Comparison of ENCODE assay signal across 7 cellular contexts in the genomic region with DNA sequence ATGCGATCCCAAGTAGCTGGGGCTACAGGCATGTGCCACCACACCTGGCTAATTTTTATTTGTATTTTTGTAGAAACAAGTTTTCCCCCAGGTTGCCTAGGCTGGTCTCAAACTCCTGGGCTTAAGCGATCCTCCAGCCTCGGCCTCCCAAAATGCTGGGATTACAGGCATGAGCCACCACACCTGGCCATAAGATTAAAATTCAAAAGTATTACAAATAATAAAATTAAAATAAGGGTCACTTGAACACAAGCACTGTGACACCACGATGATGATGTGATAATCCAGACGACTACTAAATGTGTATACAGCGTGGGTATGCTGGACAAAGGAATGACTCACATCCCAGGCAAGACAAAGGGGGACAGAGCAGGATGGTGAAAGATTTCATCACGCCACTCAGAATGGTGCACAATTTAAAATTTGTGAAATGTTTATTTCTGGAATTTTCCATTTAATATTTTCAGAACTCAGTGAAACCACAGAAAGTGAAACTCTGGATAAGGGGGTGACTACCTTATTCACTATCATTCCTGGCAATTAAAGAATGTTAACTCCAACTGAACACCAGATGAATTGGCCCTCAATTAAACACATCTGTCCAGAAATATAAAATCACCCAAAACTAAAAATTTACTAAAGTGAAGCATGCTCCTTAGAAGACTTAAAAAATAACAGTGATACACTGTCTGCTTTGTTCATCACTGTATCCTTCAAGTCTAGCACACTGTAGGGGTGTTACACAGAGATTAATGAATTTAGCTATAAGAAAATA. TPM values are rescaled to one million over a fixed set of nuclear protein-coding genes. Genes with fewer than 3 reads are reported as not detected.
DNase-seq lines count a peak whose midpoint lies in the region; ATAC-seq and TF ChIP-seq lines count a peak whose summit lies in the region.

No MANE protein-coding gene starts in this region.

- H3K27me3 ChIP-seq in H9 (ENCODE audit: insufficient read depth, low read length), result no peaks in the 10 kb centered on the region
- no peaks in the 10 kb centered on the region for H3K27me3 ChIP-seq in dorsolateral prefrontal cortex

- H3K27me3 Mint-ChIP-seq in H9 (ENCODE audit: low read depth), result no peaks in the 10 kb centered on the region

- DNase-seq in H9, result no peak
- DNase-seq in dorsolateral prefrontal cortex, result no peak
- peak; percentile 67 for DNase-seq in pulmonary artery endothelial cell (ENCODE audit: low read depth, low spot score)
- DNase-seq in NCI-H510A treated with DMSO at 0.1 percent for 48 hours (lab: John Stamatoyannopoulos, UW), result no peak
- DNase-seq in ecto neural progenitor cell (ENCODE audit: low spot score), result no peak

- peak overlapping the region in 14 of 59 donors; percentile 3 to 37 (median 16) for H3K4me3 ChIP-seq in dorsolateral prefrontal cortex

- no peak overlapping the region for H4K5ac ChIP-seq in H9 (ENCODE audit: insufficient read length, low read depth, low read length)

- no peak overlapping the region for H3K23ac ChIP-seq in H9 (ENCODE audit: insufficient read length, low read depth, low read length)

- H2BK15ac ChIP-seq in H9 (ENCODE audit: low read depth, low read length), result no peak overlapping the region

- peaks cover 7% of the 10 kb centered on the region for H3K79me1 ChIP-seq in H9 (ENCODE audit: insufficient read depth, low read depth, low read length, poor library complexity, severe bottlenecking)

- no peak overlapping the region for H3K4ac ChIP-seq in H9 (ENCODE audit: low read depth, low read length)

- no peak overlapping the region for H4K91ac ChIP-seq in H9 (ENCODE audit: insufficient read length, low read depth, low read length)

- no peak overlapping the region for H3K56ac ChIP-seq in H9 (ENCODE audit: insufficient read length, low read depth, low read length)

- intact Hi-C loops in dorsolateral prefrontal cortex (cut with DNase I), result no loop called here

- no peak overlapping the region for H3K4me3 Mint-ChIP-seq in H9

- no peak overlapping the region for H4K8ac ChIP-seq in H9 (replicated peaks; ENCODE audit: insufficient read length, low read depth, low read length)

- H2BK12ac ChIP-seq in H9 (ENCODE audit: insufficient read length, low read depth, low read length), result no peak overlapping the region

- no peaks in the 10 kb centered on the region for H4K20me1 ChIP-seq in H9 (ENCODE audit: control insufficient read depth, insufficient read depth, insufficient read length)

- peaks cover 69% of the 10 kb centered on the region for H3K79me2 ChIP-seq in H9 (ENCODE audit: insufficient read depth, low read length)

- no peak overlapping the region for H3K14ac ChIP-seq in H9 (ENCODE audit: insufficient read depth, low read length)

- no peak overlapping the region for H2AK5ac ChIP-seq in H9 (ENCODE audit: insufficient read length, low read length)

- TF ChIP-seq CTCF in H9 (conservative IDR thresholded peaks at IDR 0.05) (no peak), dorsolateral prefrontal cortex (IDR thresholded peaks at IDR 0.05 in 54 of 56, conservative IDR thresholded peaks at IDR 0.05 in 2 of 56; ENCODE audit: low read depth in 1 of 56, partially characterized antibody in 56 of 56) (no peak)

- no peak overlapping the region for H2BK5ac ChIP-seq in H9 (ENCODE audit: insufficient read length, low read length)

- no peak overlapping the region for H3K18ac ChIP-seq in H9 (ENCODE audit: insufficient read length, low read depth, low read length)

- H3K4me1 Mint-ChIP-seq in H9, result peaks cover 65 to 75% of the 10 kb centered on the region in 2 experiments

- H2BK20ac ChIP-seq in H9 (ENCODE audit: low read depth, low read length, poor library complexity, severe bottlenecking), result no peak overlapping the region

- H3K4me2 ChIP-seq in H9 (ENCODE audit: insufficient read depth, insufficient read length, low read length), result no peak overlapping the region

- no peaks in the 10 kb centered on the region for H3K9me3 ChIP-seq in H9 (ENCODE audit: control insufficient read depth, low read depth, low read length)

- H2BK120ac ChIP-seq in H9 (ENCODE audit: low read depth, low read length, poor library complexity, severe bottlenecking), result no peak overlapping the region

- H3K27ac Mint-ChIP-seq in H9, result peak overlapping the region; percentile 27 to 81 (median 77); a peak in 4 of 7 replicates

- H3T11ph ChIP-seq in H9 (ENCODE audit: low read length), result no peak overlapping the region

- H3K36me3 Mint-ChIP-seq in H9 (ENCODE audit: insufficient read depth in 1 of 3, low read depth in 3 of 3), result peaks cover 2 to 10% (median 4%) of the 10 kb centered on the region in 3 experiments; a peak in 5 of 7 replicates

- H3K9ac ChIP-seq in H9 (ENCODE audit: extremely low read depth, insufficient read length, low read length), result no peak overlapping the region

- no peaks in the 10 kb centered on the region for H3K23me2 ChIP-seq in H9 (ENCODE audit: insufficient read length, low read depth, low read length, poor library complexity, severe bottlenecking)

- ATAC-seq in GM19023 (IDR thresholded peaks at IDR 0.05; ENCODE audit: unreplicated experiment), result no peak

- no CpG with 5 or more reads among the region's 7 CpGs for WGBS in H9 (ENCODE audit: extremely low coverage, insufficient read length, low lambda C conversion rate)

- H3K27ac ChIP-seq in H9 (ENCODE audit: insufficient read length, low read depth, low read length), result no peak overlapping the region
- H3K27ac ChIP-seq in dorsolateral prefrontal cortex, result peak overlapping the region in 36 of 59 donors; percentile 5 to 78 (median 34)

- no peak overlapping the region for H2AFZ ChIP-seq in H9 (ENCODE audit: low read length)

- H3K9me3 Mint-ChIP-seq in H9, result no peaks in the 10 kb centered on the region

- peaks cover 13% of the 10 kb centered on the region; the same call in 1 of the 2 replicates for H3K4me1 ChIP-seq in H9 (ENCODE audit: insufficient read depth, low read length)

TF ChIP-seq in PFSK-1, 5 proteins besides CTCF, POLR2A, EP300 and RAD21:
- TF ChIP-seq POLR2AphosphoS5 (IDR thresholded peaks at IDR 0.05; ENCODE audit: low read depth, low read length) (0 out of 2 replicates have a peak, but pooled peaks have one; percentile 17), FOXP2 (optimal IDR thresholded peaks at IDR 0.05; ENCODE audit: borderline replicate concordance, extremely low read depth, extremely low read length, insufficient read depth) (no peak), SIN3A (IDR thresholded peaks at IDR 0.05; ENCODE audit: borderline replicate concordance, insufficient read depth, low read length) (no peak), TAF1 (IDR thresholded peaks at IDR 0.05; ENCODE audit: borderline replicate concordance, insufficient read depth, low read length) (0 out of 2 replicates have a peak, but pooled peaks have one; percentile 28), REST (IDR thresholded peaks at IDR 0.05; ENCODE audit: insufficient read depth in 1 of 2, low read depth in 2 of 2, low read length in 2 of 2) (no peak)

RNA-seq across cellular contexts. Expression of gene B4GALT5, which starts 13.1 kb away (rescaled TPM):
- total RNA-seq in H9 (2021) (75.9 and 77.0 TPM in 2 replicates), dorsolateral prefrontal cortex (10 to 100 TPM; 24.2 to 52.0 (median 37.1) TPM), pulmonary artery endothelial cell (55.8 and 75.4 TPM in 2 replicates)
- polyA plus RNA-seq in PFSK-1 (2012; ENCODE audit: insufficient read length, low read depth), result 16.3 TPM
